Comparison of ENCODE assay signal across 8 cellular contexts in genomic region chr6:36676142-36677058, GRCh38. TPM values are rescaled to one million over a fixed set of nuclear protein-coding genes. Genes with fewer than 3 reads are reported as not detected.
DNase-seq lines count a peak whose midpoint lies in the region; ATAC-seq and TF ChIP-seq lines count a peak whose summit lies in the region.

No MANE protein-coding gene starts in this region.

- H3K27ac ChIP-seq in heart right ventricle (peak overlapping the region in 9 of 10 donors; percentile 7 to 100 (median 98)), WERI-Rb-1 (peak overlapping the region; percentile 95), iPS-20b (ENCODE audit: low read length) (no peak overlapping the region), upper lobe of left lung (peak overlapping the region in 3 of 4 donors; percentile 98 to 100 (median 99))

- ATAC-seq in heart right ventricle (no peak), Right ventricle myocardium superior (ENCODE audit: poor library complexity) (no peak), upper lobe of left lung (ENCODE audit: low FRiP score in 2 of 2) (no peak), GM19452 (IDR thresholded peaks at IDR 0.05; ENCODE audit: unreplicated experiment) (no peak), left colon (no peak)

- no peak for TF ChIP-seq CTCF in heart right ventricle (IDR thresholded peaks at IDR 0.05)
- no peak for TF ChIP-seq CTCF in WERI-Rb-1 (IDR thresholded peaks at IDR 0.05; ENCODE audit: low read depth, low read length)
- no peak for TF ChIP-seq CTCF in upper lobe of left lung (IDR thresholded peaks at IDR 0.05)

- H3K27me3 ChIP-seq in heart right ventricle (no peaks in the 10 kb centered on the region), WERI-Rb-1 (ENCODE audit: insufficient read depth, low read depth, severe bottlenecking) (no peaks in the 10 kb centered on the region), iPS-20b (ENCODE audit: insufficient read depth, low read length) (peaks cover 50% of the 10 kb centered on the region), upper lobe of left lung (no peaks in the 10 kb centered on the region)

- intact Hi-C loops in heart right ventricle (cut with DNase I) (loop anchor here in 1 of 10 donors (5.0 kb wide), 1 partner anchor 49 kb away; no protein-coding TSS in a partner anchor), Right ventricle myocardium superior (cut with DNase I) (loop anchor here (5.0 kb wide), 1 partner anchor 44 kb away; no protein-coding TSS in a partner anchor), left colon (cut with DNase I, micrococcal nuclease) (no loop called here)

- H3K4me1 ChIP-seq in heart right ventricle (peaks cover 4 to 47% (median 25%) of the 10 kb centered on the region in 9 donors), iPS-20b (ENCODE audit: insufficient read depth, low read length) (peaks cover 21% of the 10 kb centered on the region), upper lobe of left lung (peaks cover 18 to 35% (median 24%) of the 10 kb centered on the region in 4 donors)

- TF ChIP-seq EP300 in upper lobe of left lung (IDR thresholded peaks at IDR 0.05), result no peak

- TF ChIP-seq POLR2A in upper lobe of left lung (IDR thresholded peaks at IDR 0.05), result no peak

- H3K9ac ChIP-seq in iPS-20b (ENCODE audit: low read depth, low read length), result peak overlapping the region; percentile 59; the same call in 1 of the 2 replicates

- H3K36me3 ChIP-seq in heart right ventricle (no peaks in the 10 kb centered on the region), WERI-Rb-1 (peaks cover 21% of the 10 kb centered on the region), iPS-20b (ENCODE audit: insufficient read depth, low read depth, low read length) (no peaks in the 10 kb centered on the region), upper lobe of left lung (no peaks in the 10 kb centered on the region)

- H3K9me3 ChIP-seq in heart right ventricle (no peaks in the 10 kb centered on the region), WERI-Rb-1 (ENCODE audit: severe bottlenecking) (no peaks in the 10 kb centered on the region), iPS-20b (ENCODE audit: insufficient read depth, low read depth, low read length) (no peaks in the 10 kb centered on the region), upper lobe of left lung (no peaks in the 10 kb centered on the region)

- H3K4me3 ChIP-seq in heart right ventricle, result no peak overlapping the region
- H3K4me3 ChIP-seq in WERI-Rb-1 (ENCODE audit: low read depth, low read length), result peak overlapping the region; percentile 81
- no peak overlapping the region; the same call in 1 of the 2 replicates for H3K4me3 ChIP-seq in iPS-20b (ENCODE audit: low read length)
- no peak overlapping the region for H3K4me3 ChIP-seq in upper lobe of left lung

- no peak for DNase-seq in heart right ventricle
- no peak for DNase-seq in Right ventricle myocardium superior
- peak; percentile 94 for DNase-seq in WERI-Rb-1
- no peak for DNase-seq in upper lobe of left lung
- no peak for DNase-seq in activated CD4-positive, alpha-beta T cell treated with anti-CD3 and anti-CD28 coated beads, Interleukin-2, amount 50 U/mL, for 48 hours
- no peak for DNase-seq in left colon

- 74 to 80% methylated on average over 4 of the region's 4 CpGs for WGBS in heart right ventricle, 2 donors
- 73 to 78% methylated on average over 4 of the region's 4 CpGs for WGBS in upper lobe of left lung, 2 donors

RNA-seq across cellular contexts. Expression of gene CDKN1A, which starts 2.1 kb away (rescaled TPM):
- total RNA-seq in heart right ventricle, result 100 to 1,000 TPM in 2 of 10 donors, 10 to 100 TPM in 8; 27.1 to 105 (median 61.2) TPM
- polyA plus RNA-seq in heart right ventricle, result 100 to 1,000 TPM in 1 of 2 donors, 10 to 100 TPM in 1; 23.3 to 357 TPM
- total RNA-seq in Right ventricle myocardium superior, result 54.5 TPM
- 100 to 1,000 TPM in 4 of 6 donors, 10 to 100 TPM in 2; 61.8 to 186 (median 127) TPM for total RNA-seq in upper lobe of left lung
- 100 to 1,000 TPM; 264 to 383 TPM for total RNA-seq in left colon

RNA-seq across cellular contexts. Expression of gene RAB44, which starts 21.2 kb away (rescaled TPM):
- total RNA-seq in heart right ventricle, result under 1 TPM in 4 of 10 donors, not detected in 6; 0.05 to 0.39 (median 0.06) TPM
- under 1 TPM; 0.03 to 0.15 TPM for polyA plus RNA-seq in heart right ventricle
- total RNA-seq in Right ventricle myocardium superior, result not detected
- total RNA-seq in upper lobe of left lung, result 1 to 10 TPM in 3 of 6 donors, under 1 TPM in 3; 0.20 to 3.1 (median 1.2) TPM
- under 1 TPM; 0.09 to 0.42 TPM for total RNA-seq in left colon
